ENCODE assay signal across 1 cellular context in the genomic region with DNA sequence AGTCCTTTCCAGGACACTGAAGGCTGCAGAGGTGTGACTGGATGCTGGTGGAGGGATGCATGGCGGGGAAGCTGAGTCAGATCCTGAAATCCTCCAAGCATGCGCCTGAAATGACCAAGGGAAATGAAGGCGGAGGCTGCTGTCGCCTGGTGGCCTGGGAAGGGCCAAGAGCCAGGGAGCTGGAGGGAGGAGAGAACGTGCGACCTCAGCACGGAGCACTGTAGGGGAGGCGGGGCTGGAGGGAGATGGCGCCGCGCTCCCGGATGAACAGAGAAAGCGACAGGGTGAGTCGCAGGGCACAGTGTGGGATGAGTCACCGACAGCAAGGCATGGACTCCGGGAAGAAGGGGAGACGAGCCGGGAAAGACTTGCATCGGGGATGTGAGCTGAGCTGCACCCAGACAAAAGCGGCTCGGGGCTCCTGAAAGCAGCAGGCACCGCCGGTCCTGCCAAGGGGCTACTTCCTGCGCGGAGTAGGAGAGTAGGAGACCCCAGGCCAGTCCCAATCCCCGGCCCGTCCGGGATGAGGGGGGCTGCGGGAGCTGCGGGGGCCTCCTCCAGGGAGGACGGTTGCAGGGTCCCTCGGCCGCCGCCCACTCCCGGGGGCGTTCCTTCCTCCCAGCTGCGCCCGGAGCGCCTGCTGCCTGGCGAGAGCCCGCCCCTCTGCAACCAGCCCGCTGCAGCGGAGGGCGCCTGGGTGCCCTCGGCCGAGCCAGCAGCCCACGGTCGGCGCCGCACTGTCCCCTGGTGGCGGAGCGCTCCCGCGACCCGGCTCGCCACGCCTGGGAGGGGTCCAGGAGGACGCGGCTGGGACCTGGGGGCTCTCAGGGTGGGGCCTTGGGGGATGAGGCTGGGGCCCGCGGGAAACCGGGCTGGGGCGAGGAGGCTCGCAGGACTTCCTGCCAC.
TF ChIP-seq lines count a peak whose summit lies in the region.

No MANE protein-coding gene starts in this region.

TF ChIP-seq in A549, 52 proteins besides CTCF, POLR2A, EP300 and RAD21 (continued from another document):
- TF ChIP-seq SMC3 (IDR thresholded peaks at IDR 0.05) = peak; percentile 85
- TF ChIP-seq, protein P1, sequence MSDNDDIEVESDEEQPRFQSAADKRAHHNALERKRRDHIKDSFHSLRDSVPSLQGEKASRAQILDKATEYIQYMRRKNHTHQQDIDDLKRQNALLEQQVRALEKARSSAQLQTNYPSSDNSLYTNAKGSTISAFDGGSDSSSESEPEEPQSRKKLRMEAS (IDR thresholded peaks at IDR 0.05) = peak; percentile 77
- TF ChIP-seq ZSCAN20 (CRISPR knock-in tag; IDR thresholded peaks at IDR 0.05) = no peak
- TF ChIP-seq ZNF302 (CRISPR knock-in tag; IDR thresholded peaks at IDR 0.05) = no peak
- TF ChIP-seq KDM5A (IDR thresholded peaks at IDR 0.05) = peak; percentile 73
- TF ChIP-seq, protein P2, sequence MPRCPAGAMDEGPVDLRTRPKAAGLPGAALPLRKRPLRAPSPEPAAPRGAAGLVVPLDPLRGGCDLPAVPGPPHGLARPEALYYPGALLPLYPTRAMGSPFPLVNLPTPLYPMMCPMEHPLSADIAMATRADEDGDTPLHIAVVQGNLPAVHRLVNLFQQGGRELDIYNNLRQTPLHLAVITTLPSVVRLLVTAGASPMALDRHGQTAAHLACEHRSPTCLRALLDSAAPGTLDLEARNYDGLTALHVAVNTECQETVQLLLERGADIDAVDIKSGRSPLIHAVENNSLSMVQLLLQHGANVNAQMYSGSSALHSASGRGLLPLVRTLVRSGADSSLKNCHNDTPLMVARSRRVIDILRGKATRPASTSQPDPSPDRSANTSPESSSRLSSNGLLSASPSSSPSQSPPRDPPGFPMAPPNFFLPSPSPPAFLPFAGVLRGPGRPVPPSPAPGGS (IDR thresholded peaks at IDR 0.05) = peak; percentile 23; the same call in 1 of the 3 replicates
- TF ChIP-seq MAFK (IDR thresholded peaks at IDR 0.05; ENCODE audit: partially characterized antibody) = peak; percentile 82
- 0 out of 2 replicates have a peak, but pooled peaks have one; percentile 49 for TF ChIP-seq MYC (IDR thresholded peaks at IDR 0.05; ENCODE audit: borderline replicate concordance, low read length)
TF ChIP-seq in A549: peak in this region for 11.
